9 cellular contexts compared by ENCODE assay signal in the genomic region with DNA sequence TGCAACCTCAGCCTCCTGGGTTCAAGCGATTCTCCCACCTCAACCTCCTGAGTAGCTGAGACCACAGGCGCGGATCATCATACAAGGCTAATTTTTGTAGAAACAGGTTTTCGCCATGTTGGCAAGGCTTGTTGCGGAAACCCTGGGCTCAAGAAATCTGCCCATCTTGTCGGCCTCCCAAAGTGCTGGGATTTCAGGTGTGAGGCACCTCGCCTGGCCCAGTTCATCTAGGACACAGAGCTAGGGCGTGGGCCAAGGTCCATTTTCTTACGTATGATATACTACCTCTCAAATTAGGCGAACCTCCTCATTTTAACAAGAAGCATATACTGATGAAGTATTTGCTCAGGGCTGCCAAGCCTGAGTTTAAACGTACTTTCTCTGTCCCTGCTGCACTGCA. TPM values are rescaled to one million over a fixed set of nuclear protein-coding genes. Genes with fewer than 3 reads are reported as not detected.
DNase-seq lines count a peak whose midpoint lies in the region; ATAC-seq, FAIRE-seq and TF ChIP-seq lines count a peak whose summit lies in the region.
"Had no signal": no experiment of that assay in that cellular context is flagged by ENCODE, and none has a peak within 500 bp of the region (broad histone marks: within the 10 kb centered on the region; RNA-seq: fewer than 3 reads in every experiment).

No MANE protein-coding gene starts in this region.

- H3K79me2 ChIP-seq in HepG2 (ENCODE audit: insufficient read depth, low read length), result peaks cover 61% of the 10 kb centered on the region

- H3K36me3 ChIP-seq in HepG2 (replicated peaks in 1 of 2; ENCODE audit: control insufficient read depth in 1 of 2, insufficient read depth in 2 of 2, low read length in 2 of 2) (peaks cover 4 to 20% of the 10 kb centered on the region in 2 experiments; a peak in 4 of 5 replicates), right lobe of liver (peaks cover 0 to 24% (median 8%) of the 10 kb centered on the region in 4 donors), iPS DF 6.9 (ENCODE audit: control insufficient read depth, insufficient read depth, low read length) (peaks cover 17% of the 10 kb centered on the region), upper lobe of right lung (peaks cover 32% of the 10 kb centered on the region)

- CTCF ChIA-PET in HepG2 (lab: Yijun Ruan, JAX; ENCODE audit: low intra/inter-chr PET ratio, low total read pairs), result no interaction called here

- no peak for FAIRE-seq in HepG2 (lab: Jason Lieb, UNC)

- no peak for TF ChIP-seq EP300 in HepG2 (IDR thresholded peaks at IDR 0.05; ENCODE audit: low read depth in 2 of 2, low read length in 2 of 2)
- TF ChIP-seq EP300 in HepG2 (CRISPR knock-in tag; IDR thresholded peaks at IDR 0.05; ENCODE audit: borderline replicate concordance), result no peak

- in situ Hi-C loops in HepG2 (cut with HindIII; ENCODE audit: extremely low pct_ligation_motif_present, low pct_unique_long_range_greater_than_20kb) (no loop called here), G401 (cut with HindIII; ENCODE audit: low sequenced_read_pairs) (no loop called here)

- no peak for TF ChIP-seq RAD21 in HepG2 (CRISPR knock-in tag; IDR thresholded peaks at IDR 0.05)

- H3K9me3 ChIP-seq in HepG2 (ENCODE audit: low read length) (no peaks in the 10 kb centered on the region), right lobe of liver (no peaks in the 10 kb centered on the region), iPS DF 6.9 (ENCODE audit: control insufficient read depth, insufficient read depth, low read length) (no peaks in the 10 kb centered on the region), upper lobe of right lung (no peaks in the 10 kb centered on the region)

- H3K4me1 Mint-ChIP-seq in activated T-helper 1 cell treated with anti-CD3 and anti-CD28 coated beads, Interleukin-12 subunit alpha, Interleukin-12 subunit beta, Interleukin-2, Interleukin-4 antibody, amounts not matched to agents 30 ng/mL and 10 ng/mL and 1 ng/mL, durations not matched to agents 14 hours and 24 hours and 36 hours (ENCODE audit: low read depth), result peaks cover 61% of the 10 kb centered on the region

- H3K27me3 ChIP-seq in HepG2 (ENCODE audit: control insufficient read depth in 1 of 2, insufficient read depth in 2 of 2, low read length in 2 of 2) (no peaks in the 10 kb centered on the region; a peak in 1 of 5 replicates), right lobe of liver (no peaks in the 10 kb centered on the region), iPS DF 6.9 (ENCODE audit: control insufficient read depth, insufficient read depth, low read length) (no peaks in the 10 kb centered on the region), upper lobe of right lung (no peaks in the 10 kb centered on the region)

- H4K20me1 ChIP-seq in HepG2 (ENCODE audit: insufficient read depth, low read length), result peaks cover 57% of the 10 kb centered on the region

- no peak for DNase-seq in HepG2 (ENCODE audit: low spot score)
- no peak for DNase-seq in right lobe of liver
- no peak for DNase-seq in activated T-helper 1 cell treated with anti-CD3 and anti-CD28 coated beads, Interleukin-12 subunit alpha, Interleukin-12 subunit beta, Interleukin-2, Interleukin-4 antibody, amounts not matched to agents 30 ng/mL and 10 ng/mL and 1 ng/mL, durations not matched to agents 14 hours and 24 hours and 36 hours (ENCODE audit: low spot score)
- DNase-seq in iPS DF 6.9 (ENCODE audit: low read depth, low spot score), result no peak
- no peak for DNase-seq in upper lobe of right lung
- DNase-seq in UCSD-AML1 (lab: John Stamatoyannopoulos, UW; ENCODE audit: unreplicated experiment), result no peak
- DNase-seq in G401 (ENCODE audit: low spot score), result no peak
- no peak for DNase-seq in KG1 (lab: John Stamatoyannopoulos, UW)
- DNase-seq: NCI-H1930 had no signal

- H3K4me2 ChIP-seq in HepG2 (ENCODE audit: low read depth, low read length), result peak overlapping the region; percentile 75

- peak overlapping the region; percentile 93 for H3K4me3 Mint-ChIP-seq in activated T-helper 1 cell treated with anti-CD3 and anti-CD28 coated beads, Interleukin-12 subunit alpha, Interleukin-12 subunit beta, Interleukin-2, Interleukin-4 antibody, amounts not matched to agents 30 ng/mL and 10 ng/mL and 1 ng/mL, durations not matched to agents 14 hours and 24 hours and 36 hours

- H3K4me1 ChIP-seq in HepG2 (ENCODE audit: insufficient read depth, low read length), result peaks cover 39% of the 10 kb centered on the region
- H3K4me1 ChIP-seq in right lobe of liver, result peaks cover 0 to 26% (median 6%) of the 10 kb centered on the region in 4 donors
- H3K4me1 ChIP-seq in iPS DF 6.9 (ENCODE audit: control insufficient read depth, insufficient read depth, low read length), result peaks cover 4% of the 10 kb centered on the region; the same call in 1 of the 2 replicates
- H3K4me1 ChIP-seq in upper lobe of right lung, result peaks cover 28% of the 10 kb centered on the region

- no TSS peak for BruUV-seq in HepG2 (replicated peaks; lab: Mats Ljungman, UMichigan)

- TF ChIP-seq POLR2A in HepG2 (IDR thresholded peaks at IDR 0.05; ENCODE audit: insufficient read depth in 1 of 2, low read depth in 2 of 2, low read length in 2 of 2), result peak in 1 of 2 experiments; percentile 35; a peak in 1 of 4 replicates
- TF ChIP-seq POLR2A in right lobe of liver (IDR thresholded peaks at IDR 0.05), result no peak

- WGBS in HepG2 (ENCODE audit: low lambda C conversion rate), result 27% methylated on average over 11 of the region's 11 CpGs
- 58% methylated on average over 8 of the region's 11 CpGs for WGBS in right lobe of liver (ENCODE audit: insufficient coverage, low coverage, low lambda C conversion rate, missing lambda C conversion rate)
- WGBS in iPS DF 6.9 (ENCODE audit: insufficient coverage, insufficient read length), result no CpG with 5 or more reads among the region's 11 CpGs

- H3K9ac ChIP-seq in HepG2 (ENCODE audit: insufficient read depth, low read depth, low read length), result peak overlapping the region; percentile 99

- peak overlapping the region; percentile 82 to 98 (median 94) for H3K4me3 ChIP-seq in HepG2 (replicated peaks in 1 of 3; ENCODE audit: insufficient read depth in 1 of 3, low read depth in 2 of 3, low read length in 3 of 3)
- no peak overlapping the region for H3K4me3 ChIP-seq in right lobe of liver
- H3K4me3 ChIP-seq in iPS DF 6.9 (ENCODE audit: low read length), result peak overlapping the region; percentile 21; the same call in 1 of the 2 replicates
- peak overlapping the region; percentile 9 for H3K4me3 ChIP-seq in upper lobe of right lung

- H3K9me3 Mint-ChIP-seq in activated T-helper 1 cell treated with anti-CD3 and anti-CD28 coated beads, Interleukin-12 subunit alpha, Interleukin-12 subunit beta, Interleukin-2, Interleukin-4 antibody, amounts not matched to agents 30 ng/mL and 10 ng/mL and 1 ng/mL, durations not matched to agents 14 hours and 24 hours and 36 hours, result no peaks in the 10 kb centered on the region

- TF ChIP-seq CTCF in HepG2 (CRISPR knock-in tag; IDR thresholded peaks at IDR 0.05) (no peak), right lobe of liver (IDR thresholded peaks at IDR 0.05) (no peak), upper lobe of right lung (IDR thresholded peaks at IDR 0.05) (no peak)

- ATAC-seq in HepG2 (no peak), right lobe of liver (no peak), upper lobe of right lung (no peak)

- H3K36me3 Mint-ChIP-seq in activated T-helper 1 cell treated with anti-CD3 and anti-CD28 coated beads, Interleukin-12 subunit alpha, Interleukin-12 subunit beta, Interleukin-2, Interleukin-4 antibody, amounts not matched to agents 30 ng/mL and 10 ng/mL and 1 ng/mL, durations not matched to agents 14 hours and 24 hours and 36 hours (ENCODE audit: low read depth), result peaks cover 58% of the 10 kb centered on the region

- H2AFZ ChIP-seq in HepG2 (ENCODE audit: low read length), result no peak overlapping the region

- peak overlapping the region; percentile 73 for H3K27ac Mint-ChIP-seq in activated T-helper 1 cell treated with anti-CD3 and anti-CD28 coated beads, Interleukin-12 subunit alpha, Interleukin-12 subunit beta, Interleukin-2, Interleukin-4 antibody, amounts not matched to agents 30 ng/mL and 10 ng/mL and 1 ng/mL, durations not matched to agents 14 hours and 24 hours and 36 hours

- POLR2A ChIA-PET in HepG2 (lab: Yijun Ruan, JAX), result interaction anchor here (0.7 to 5.8 kb wide), 3 partner anchors 13 to 185 kb away, joined by 3 to 97 read pairs (median 3); a partner anchor contains a TSS

- peaks cover 3% of the 10 kb centered on the region for H3K27me3 Mint-ChIP-seq in activated T-helper 1 cell treated with anti-CD3 and anti-CD28 coated beads, Interleukin-12 subunit alpha, Interleukin-12 subunit beta, Interleukin-2, Interleukin-4 antibody, amounts not matched to agents 30 ng/mL and 10 ng/mL and 1 ng/mL, durations not matched to agents 14 hours and 24 hours and 36 hours (ENCODE audit: insufficient read depth)

- intact Hi-C loops in HepG2 (cut with micrococcal nuclease; ENCODE audit: unreplicated experiment), result no loop called here
- intact Hi-C loops in right lobe of liver (cut with DNase I), result no loop called here
- intact Hi-C loops in activated T-helper 1 cell treated with anti-CD3 and anti-CD28 coated beads, Interleukin-12 subunit alpha, Interleukin-12 subunit beta, Interleukin-2, Interleukin-4 antibody, amounts not matched to agents 30 ng/mL and 10 ng/mL and 1 ng/mL, durations not matched to agents 14 hours and 24 hours and 36 hours (cut with micrococcal nuclease), result loop anchor here (10.0 kb wide), 1 partner anchor 1251 kb away; a partner anchor contains a TSS
- intact Hi-C loops in upper lobe of right lung (cut with DNase I), result no loop called here

- peak overlapping the region; percentile 89 for H3K27ac ChIP-seq in HepG2 (ENCODE audit: extremely low read length, insufficient read depth, low read length)
- no peak overlapping the region for H3K27ac ChIP-seq in right lobe of liver
- no peak overlapping the region for H3K27ac ChIP-seq in iPS DF 6.9 (ENCODE audit: low read length)
- H3K27ac ChIP-seq in upper lobe of right lung, result no peak overlapping the region

RNA-seq across cellular contexts. Expression of a gene that starts 2.1 kb away (rescaled TPM):
- total RNA-seq in HepG2 (2016; rRNA removed; fragmentation: Illumina TruSeq; extraction: Trizol) (3,901 and 4,303 TPM in 2 replicates), right lobe of liver (1,000 to 10,000 TPM in 2 of 6 experiments, 100 to 1,000 TPM in 4; 431 to 1,761 (median 531) TPM), upper lobe of right lung (1,185 TPM)
- total RNA-seq in HepG2 (2016; cell fraction: cytosol; rRNA removed; fragmentation: Illumina TruSeq; extraction: Trizol; ENCODE audit: low read depth), result 8,184 and 8,598 TPM in 2 replicates
- total RNA-seq in HepG2 (2016; cell fraction: insoluble cytoplasmic fraction; rRNA removed; fragmentation: Illumina TruSeq; extraction: Trizol), result 4,185 and 4,312 TPM in 2 replicates
- total RNA-seq in HepG2 (2016; cell fraction: membrane; rRNA removed; fragmentation: Illumina TruSeq; extraction: Trizol), result 10,515 and 11,473 TPM in 2 replicates
- total RNA-seq in HepG2 (2016; cell fraction: nucleus; rRNA removed; fragmentation: Illumina TruSeq; extraction: Trizol), result 1,563 and 1,683 TPM in 2 replicates
- 7,896 and 8,215 TPM in 2 replicates for polyA plus RNA-seq in HepG2 (2011; rRNA removed)
- 23,106 and 23,761 TPM in 2 replicates for polyA plus RNA-seq in HepG2 (2011; cell fraction: cytosol; rRNA removed)
- 3,131 and 3,133 TPM in 2 replicates for polyA plus RNA-seq in HepG2 (2011; cell fraction: nucleus; rRNA removed)
- polyA plus RNA-seq in HepG2 (2012), result 7,846 and 11,802 TPM in 2 replicates
- polyA plus RNA-seq in HepG2 (2016; cell fraction: cytosol; fragmentation: Illumina TruSeq; extraction: Trizol; ENCODE audit: low read depth), result 7,461 and 7,652 TPM in 2 replicates
- 2,305 and 2,788 TPM in 2 replicates for polyA plus RNA-seq in HepG2 (2016; cell fraction: insoluble cytoplasmic fraction; fragmentation: Illumina TruSeq; extraction: Trizol; ENCODE audit: low read depth)
- polyA plus RNA-seq in HepG2 (2016; cell fraction: membrane; fragmentation: Illumina TruSeq; extraction: Trizol; ENCODE audit: low read depth), result 6,369 and 7,188 TPM in 2 replicates
- polyA plus RNA-seq in HepG2 (2016; cell fraction: nucleus; fragmentation: Illumina TruSeq; extraction: Trizol; ENCODE audit: insufficient read depth, low read depth), result 1,882 and 2,182 TPM in 2 replicates
- 1,545 and 1,558 TPM in 2 replicates for polyA minus RNA-seq in HepG2 (2011; rRNA and poly(A)+ RNA removed; ENCODE audit: low replicate concordance)
- 502 and 598 TPM in 2 replicates for polyA minus RNA-seq in HepG2 (2011; cell fraction: cytosol; rRNA and poly(A)+ RNA removed)
- 266 and 310 TPM in 2 replicates for polyA minus RNA-seq in HepG2 (2011; cell fraction: nucleus; rRNA and poly(A)+ RNA removed)
- 1,860 and 1,913 TPM in 2 replicates for total RNA-seq in activated T-helper 1 cell treated with anti-CD3 and anti-CD28 coated beads, Interleukin-12 subunit alpha, Interleukin-12 subunit beta, Interleukin-2, Interleukin-4 antibody, amounts not matched to agents 30 ng/mL and 10 ng/mL and 1 ng/mL, durations not matched to agents 14 hours and 24 hours and 36 hours
- total RNA-seq in G401 (2014; rRNA removed; shearing (Covaris generic)), result 3,018 and 4,408 TPM in 2 replicates

RNA-seq across cellular contexts. Expression of a gene that starts 14.7 kb away (rescaled TPM):
- total RNA-seq in HepG2 (2016; rRNA removed; fragmentation: Illumina TruSeq; extraction: Trizol) (36.2 and 49.8 TPM in 2 replicates), right lobe of liver (1 to 10 TPM; 3.1 to 5.6 (median 4.3) TPM), upper lobe of right lung (6.0 TPM)
- 25.3 and 29.2 TPM in 2 replicates for total RNA-seq in HepG2 (2016; cell fraction: cytosol; rRNA removed; fragmentation: Illumina TruSeq; extraction: Trizol; ENCODE audit: low read depth)
- total RNA-seq in HepG2 (2016; cell fraction: insoluble cytoplasmic fraction; rRNA removed; fragmentation: Illumina TruSeq; extraction: Trizol), result 37.2 and 49.2 TPM in 2 replicates
- total RNA-seq in HepG2 (2016; cell fraction: membrane; rRNA removed; fragmentation: Illumina TruSeq; extraction: Trizol), result 30.8 and 32.4 TPM in 2 replicates
- total RNA-seq in HepG2 (2016; cell fraction: nucleus; rRNA removed; fragmentation: Illumina TruSeq; extraction: Trizol), result 18.7 and 21.3 TPM in 2 replicates
- polyA plus RNA-seq in HepG2 (2011; rRNA removed), result 3.9 and 7.0 TPM in 2 replicates
- polyA plus RNA-seq in HepG2 (2011; cell fraction: cytosol; rRNA removed), result 4.2 and 4.3 TPM in 2 replicates
- 1.9 and 2.1 TPM in 2 replicates for polyA plus RNA-seq in HepG2 (2011; cell fraction: nucleus; rRNA removed)
- polyA plus RNA-seq in HepG2 (2012), result 4.8 and 6.0 TPM in 2 replicates
- polyA plus RNA-seq in HepG2 (2016; cell fraction: cytosol; fragmentation: Illumina TruSeq; extraction: Trizol; ENCODE audit: low read depth), result 14.3 and 17.0 TPM in 2 replicates
- polyA plus RNA-seq in HepG2 (2016; cell fraction: insoluble cytoplasmic fraction; fragmentation: Illumina TruSeq; extraction: Trizol; ENCODE audit: low read depth), result 36.2 and 39.0 TPM in 2 replicates
- 16.8 and 17.0 TPM in 2 replicates for polyA plus RNA-seq in HepG2 (2016; cell fraction: membrane; fragmentation: Illumina TruSeq; extraction: Trizol; ENCODE audit: low read depth)
- polyA plus RNA-seq in HepG2 (2016; cell fraction: nucleus; fragmentation: Illumina TruSeq; extraction: Trizol; ENCODE audit: insufficient read depth, low read depth), result 17.4 and 22.9 TPM in 2 replicates
- polyA minus RNA-seq in HepG2 (2011; rRNA and poly(A)+ RNA removed; ENCODE audit: low replicate concordance), result 6.5 and 13.4 TPM in 2 replicates
- polyA minus RNA-seq in HepG2 (2011; cell fraction: cytosol; rRNA and poly(A)+ RNA removed), result 3.0 and 4.6 TPM in 2 replicates
- 9.0 and 10.3 TPM in 2 replicates for polyA minus RNA-seq in HepG2 (2011; cell fraction: nucleus; rRNA and poly(A)+ RNA removed)
- 45.1 and 46.7 TPM in 2 replicates for total RNA-seq in activated T-helper 1 cell treated with anti-CD3 and anti-CD28 coated beads, Interleukin-12 subunit alpha, Interleukin-12 subunit beta, Interleukin-2, Interleukin-4 antibody, amounts not matched to agents 30 ng/mL and 10 ng/mL and 1 ng/mL, durations not matched to agents 14 hours and 24 hours and 36 hours
- 28.6 and 41.1 TPM in 2 replicates for total RNA-seq in G401 (2014; rRNA removed; shearing (Covaris generic))

RNA-seq across cellular contexts. Expression of a gene that starts 36.4 kb away (rescaled TPM):
- total RNA-seq in HepG2 (2016; rRNA removed; fragmentation: Illumina TruSeq; extraction: Trizol) (294 and 383 TPM in 2 replicates), right lobe of liver (100 to 1,000 TPM in 2 of 6 experiments, 10 to 100 TPM in 4; 67.4 to 157 (median 82.7) TPM), upper lobe of right lung (157 TPM)
- total RNA-seq in HepG2 (2016; cell fraction: cytosol; rRNA removed; fragmentation: Illumina TruSeq; extraction: Trizol; ENCODE audit: low read depth), result 88.6 and 90.1 TPM in 2 replicates
- total RNA-seq in HepG2 (2016; cell fraction: insoluble cytoplasmic fraction; rRNA removed; fragmentation: Illumina TruSeq; extraction: Trizol), result 283 and 392 TPM in 2 replicates
- 101 and 102 TPM in 2 replicates for total RNA-seq in HepG2 (2016; cell fraction: membrane; rRNA removed; fragmentation: Illumina TruSeq; extraction: Trizol)
- 94.7 and 104 TPM in 2 replicates for total RNA-seq in HepG2 (2016; cell fraction: nucleus; rRNA removed; fragmentation: Illumina TruSeq; extraction: Trizol)
- polyA plus RNA-seq in HepG2 (2011; rRNA removed), result 84.2 and 90.0 TPM in 2 replicates
- polyA plus RNA-seq in HepG2 (2011; cell fraction: cytosol; rRNA removed), result 86.6 and 126 TPM in 2 replicates
- polyA plus RNA-seq in HepG2 (2011; cell fraction: nucleus; rRNA removed), result 25.3 and 33.1 TPM in 2 replicates
- 175 and 257 TPM in 2 replicates for polyA plus RNA-seq in HepG2 (2012)
- polyA plus RNA-seq in HepG2 (2016; cell fraction: cytosol; fragmentation: Illumina TruSeq; extraction: Trizol; ENCODE audit: low read depth), result 98.6 and 103 TPM in 2 replicates
- polyA plus RNA-seq in HepG2 (2016; cell fraction: insoluble cytoplasmic fraction; fragmentation: Illumina TruSeq; extraction: Trizol; ENCODE audit: low read depth), result 442 and 461 TPM in 2 replicates
- 108 and 109 TPM in 2 replicates for polyA plus RNA-seq in HepG2 (2016; cell fraction: membrane; fragmentation: Illumina TruSeq; extraction: Trizol; ENCODE audit: low read depth)
- 176 and 178 TPM in 2 replicates for polyA plus RNA-seq in HepG2 (2016; cell fraction: nucleus; fragmentation: Illumina TruSeq; extraction: Trizol; ENCODE audit: insufficient read depth, low read depth)
- 4.9 and 21.4 TPM in 2 replicates for polyA minus RNA-seq in HepG2 (2011; rRNA and poly(A)+ RNA removed; ENCODE audit: low replicate concordance)
- 35.3 and 38.6 TPM in 2 replicates for polyA minus RNA-seq in HepG2 (2011; cell fraction: cytosol; rRNA and poly(A)+ RNA removed)
- polyA minus RNA-seq in HepG2 (2011; cell fraction: nucleus; rRNA and poly(A)+ RNA removed), result 19.6 and 28.7 TPM in 2 replicates
- 224 and 237 TPM in 2 replicates for total RNA-seq in activated T-helper 1 cell treated with anti-CD3 and anti-CD28 coated beads, Interleukin-12 subunit alpha, Interleukin-12 subunit beta, Interleukin-2, Interleukin-4 antibody, amounts not matched to agents 30 ng/mL and 10 ng/mL and 1 ng/mL, durations not matched to agents 14 hours and 24 hours and 36 hours
- 173 and 210 TPM in 2 replicates for total RNA-seq in G401 (2014; rRNA removed; shearing (Covaris generic))

RNA-seq across cellular contexts. Expression of a gene that starts 36.5 kb away (rescaled TPM):
- total RNA-seq in HepG2 (2016; rRNA removed; fragmentation: Illumina TruSeq; extraction: Trizol) (47.2 and 51.9 TPM in 2 replicates), right lobe of liver (10 to 100 TPM; 26.1 to 37.0 (median 30.5) TPM), upper lobe of right lung (27.1 TPM)
- 11.1 and 14.0 TPM in 2 replicates for total RNA-seq in HepG2 (2016; cell fraction: cytosol; rRNA removed; fragmentation: Illumina TruSeq; extraction: Trizol; ENCODE audit: low read depth)
- total RNA-seq in HepG2 (2016; cell fraction: insoluble cytoplasmic fraction; rRNA removed; fragmentation: Illumina TruSeq; extraction: Trizol), result 50.9 and 51.9 TPM in 2 replicates
- total RNA-seq in HepG2 (2016; cell fraction: membrane; rRNA removed; fragmentation: Illumina TruSeq; extraction: Trizol), result 47.8 and 48.8 TPM in 2 replicates
- 35.6 and 35.7 TPM in 2 replicates for total RNA-seq in HepG2 (2016; cell fraction: nucleus; rRNA removed; fragmentation: Illumina TruSeq; extraction: Trizol)
- 12.4 and 12.9 TPM in 2 replicates for polyA plus RNA-seq in HepG2 (2011; rRNA removed)
- 11.6 and 13.5 TPM in 2 replicates for polyA plus RNA-seq in HepG2 (2011; cell fraction: cytosol; rRNA removed)
- polyA plus RNA-seq in HepG2 (2011; cell fraction: nucleus; rRNA removed), result 4.6 and 5.3 TPM in 2 replicates
- 4.2 and 5.5 TPM in 2 replicates for polyA plus RNA-seq in HepG2 (2012)
- polyA plus RNA-seq in HepG2 (2016; cell fraction: cytosol; fragmentation: Illumina TruSeq; extraction: Trizol; ENCODE audit: low read depth), result 9.6 and 11.4 TPM in 2 replicates
- polyA plus RNA-seq in HepG2 (2016; cell fraction: insoluble cytoplasmic fraction; fragmentation: Illumina TruSeq; extraction: Trizol; ENCODE audit: low read depth), result 42.7 and 53.6 TPM in 2 replicates
- polyA plus RNA-seq in HepG2 (2016; cell fraction: membrane; fragmentation: Illumina TruSeq; extraction: Trizol; ENCODE audit: low read depth), result 30.4 and 34.7 TPM in 2 replicates
- 41.5 and 42.4 TPM in 2 replicates for polyA plus RNA-seq in HepG2 (2016; cell fraction: nucleus; fragmentation: Illumina TruSeq; extraction: Trizol; ENCODE audit: insufficient read depth, low read depth)
- polyA minus RNA-seq in HepG2 (2011; rRNA and poly(A)+ RNA removed; ENCODE audit: low replicate concordance), result 13.7 and 21.0 TPM in 2 replicates
- 14.9 and 15.9 TPM in 2 replicates for polyA minus RNA-seq in HepG2 (2011; cell fraction: cytosol; rRNA and poly(A)+ RNA removed)
- 10.3 and 10.8 TPM in 2 replicates for polyA minus RNA-seq in HepG2 (2011; cell fraction: nucleus; rRNA and poly(A)+ RNA removed)
- total RNA-seq in activated T-helper 1 cell treated with anti-CD3 and anti-CD28 coated beads, Interleukin-12 subunit alpha, Interleukin-12 subunit beta, Interleukin-2, Interleukin-4 antibody, amounts not matched to agents 30 ng/mL and 10 ng/mL and 1 ng/mL, durations not matched to agents 14 hours and 24 hours and 36 hours, result 57.5 and 58.3 TPM in 2 replicates
- total RNA-seq in G401 (2014; rRNA removed; shearing (Covaris generic)), result 47.9 and 58.3 TPM in 2 replicates

RNA-seq across cellular contexts. Expression of a gene that starts 51.0 kb away (rescaled TPM):
- total RNA-seq in HepG2 (2016; rRNA removed; fragmentation: Illumina TruSeq; extraction: Trizol) (13.6 and 17.9 TPM in 2 replicates), right lobe of liver (1 to 10 TPM; 2.6 to 9.7 (median 6.0) TPM), upper lobe of right lung (5.6 TPM)
- 4.8 and 5.7 TPM in 2 replicates for total RNA-seq in HepG2 (2016; cell fraction: cytosol; rRNA removed; fragmentation: Illumina TruSeq; extraction: Trizol; ENCODE audit: low read depth)
- total RNA-seq in HepG2 (2016; cell fraction: insoluble cytoplasmic fraction; rRNA removed; fragmentation: Illumina TruSeq; extraction: Trizol), result 14.5 and 17.7 TPM in 2 replicates
- 10.8 and 12.3 TPM in 2 replicates for total RNA-seq in HepG2 (2016; cell fraction: membrane; rRNA removed; fragmentation: Illumina TruSeq; extraction: Trizol)
- total RNA-seq in HepG2 (2016; cell fraction: nucleus; rRNA removed; fragmentation: Illumina TruSeq; extraction: Trizol), result 7.0 and 8.3 TPM in 2 replicates
- 6.1 TPM in 2 replicates for polyA plus RNA-seq in HepG2 (2011; rRNA removed)
- 4.9 and 5.2 TPM in 2 replicates for polyA plus RNA-seq in HepG2 (2011; cell fraction: cytosol; rRNA removed)
- 2.5 and 2.7 TPM in 2 replicates for polyA plus RNA-seq in HepG2 (2011; cell fraction: nucleus; rRNA removed)
- polyA plus RNA-seq in HepG2 (2012), result 7.4 and 8.1 TPM in 2 replicates
- 3.3 and 4.7 TPM in 2 replicates for polyA plus RNA-seq in HepG2 (2016; cell fraction: cytosol; fragmentation: Illumina TruSeq; extraction: Trizol; ENCODE audit: low read depth)
- polyA plus RNA-seq in HepG2 (2016; cell fraction: insoluble cytoplasmic fraction; fragmentation: Illumina TruSeq; extraction: Trizol; ENCODE audit: low read depth), result 17.1 and 19.1 TPM in 2 replicates
- polyA plus RNA-seq in HepG2 (2016; cell fraction: membrane; fragmentation: Illumina TruSeq; extraction: Trizol; ENCODE audit: low read depth), result 7.1 and 7.4 TPM in 2 replicates
- 9.5 and 10.7 TPM in 2 replicates for polyA plus RNA-seq in HepG2 (2016; cell fraction: nucleus; fragmentation: Illumina TruSeq; extraction: Trizol; ENCODE audit: insufficient read depth, low read depth)
- 2.7 and 3.1 TPM in 2 replicates for polyA minus RNA-seq in HepG2 (2011; rRNA and poly(A)+ RNA removed; ENCODE audit: low replicate concordance)
- polyA minus RNA-seq in HepG2 (2011; cell fraction: cytosol; rRNA and poly(A)+ RNA removed), result 3.6 and 4.2 TPM in 2 replicates
- polyA minus RNA-seq in HepG2 (2011; cell fraction: nucleus; rRNA and poly(A)+ RNA removed), result 3.1 and 4.5 TPM in 2 replicates
- total RNA-seq in activated T-helper 1 cell treated with anti-CD3 and anti-CD28 coated beads, Interleukin-12 subunit alpha, Interleukin-12 subunit beta, Interleukin-2, Interleukin-4 antibody, amounts not matched to agents 30 ng/mL and 10 ng/mL and 1 ng/mL, durations not matched to agents 14 hours and 24 hours and 36 hours, result 12.8 and 12.9 TPM in 2 replicates
- total RNA-seq in G401 (2014; rRNA removed; shearing (Covaris generic)), result 16.2 and 21.7 TPM in 2 replicates

Comparison
In these comparisons a context has a peak if more than half of its experiments do, and no peak if none do; other contexts are left out.
1. H3K4me3 ChIP-seq: peak in HepG2 (3 of 3), iPS DF 6.9 (single experiment) and upper lobe of right lung (single experiment); none in right lobe of liver (0 of 3).